ENCODE assay signal across 22 cellular contexts in the genomic region with DNA sequence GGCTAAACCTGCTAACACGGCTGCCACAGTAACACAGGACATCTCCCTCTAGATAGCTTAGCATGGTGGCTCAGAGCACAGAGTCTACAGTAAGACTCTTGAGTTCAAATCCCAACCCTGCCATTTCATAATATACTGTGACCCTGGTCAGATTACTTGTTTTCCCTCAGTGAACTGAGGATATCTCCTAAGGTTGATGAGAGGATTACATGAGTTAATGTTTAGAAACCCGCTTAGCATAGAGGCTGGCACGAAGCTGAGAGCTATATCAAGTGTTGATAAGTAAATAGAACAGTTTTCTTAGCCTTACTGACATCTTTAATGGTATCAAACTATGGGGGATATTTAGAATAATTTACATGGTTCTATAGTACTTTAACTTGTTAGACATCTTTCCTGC.
"Had no signal": no experiment of that assay in that cellular context is flagged by ENCODE, and none has a peak within 500 bp of the region (broad histone marks: within the 10 kb centered on the region; RNA-seq: fewer than 3 reads in every experiment).

No MANE protein-coding gene starts in this region.

- ATAC-seq: Panc1, PC-3, T-cell had no signal

- FAIRE-seq: HTR-8/SVneo had no signal

- DNase-seq: Karpas-422, KG1, MG63, NCI-H1092, NCI-H1105 treated with DMSO at 0.1 percent for 48 hours, NCI-H1436, NCI-H187, NCI-H2029 treated with DMSO at 0.1 percent for 48 hours, NCI-H2171 treated with DMSO at 0.1 percent for 48 hours, NCI-H345, NCI-H446 treated with DMSO at 0.1 percent for 48 hours, NCI-H510A treated with DMSO at 0.1 percent for 48 hours, NCI-H526, PC-3, SHP77, SK-N-SH, SW 1271, T-cell had no signal

- H3K4me1 Mint-ChIP-seq: T-cell had no signal

- H3K27me3 Mint-ChIP-seq: T-cell had no signal

- H3K36me3 ChIP-seq: MG63 had no signal

- H3K9ac ChIP-seq: SK-N-SH had no signal

- H3K27ac Mint-ChIP-seq: T-cell had no signal

- H3K27ac ChIP-seq: HL-60, RWPE1 had no signal

- H3K4me2 ChIP-seq: SK-N-SH had no signal

- H3K27me3 ChIP-seq: MG63 had no signal

- H3K4me3 Mint-ChIP-seq: T-cell had no signal

- H3K4me3 ChIP-seq: MG63 had no signal

- H3K9me3 ChIP-seq: MG63, SK-N-SH had no signal
